8 cellular contexts compared by ENCODE assay signal in genomic region chr1:81799939-81800740, GRCh38. TPM values are rescaled to one million over a fixed set of nuclear protein-coding genes. Genes with fewer than 3 reads are reported as not detected.
DNase-seq lines count a peak whose midpoint lies in the region; ATAC-seq and TF ChIP-seq lines count a peak whose summit lies in the region.

No MANE protein-coding gene starts in this region.

- H3F3A ChIP-seq in neural progenitor cell (ENCODE audit: low read depth): peaks cover 56% of the 10 kb centered on the region

- H3K9ac ChIP-seq in neural progenitor cell: peak overlapping the region; percentile 54

- peaks cover 75% of the 10 kb centered on the region for H3K27me3 ChIP-seq in SJSA1 (replicated peaks)
- H3K27me3 ChIP-seq in neural progenitor cell: no peaks in the 10 kb centered on the region

- H3K4me1 ChIP-seq in SJSA1 (replicated peaks): peaks cover 29% of the 10 kb centered on the region
- H3K4me1 ChIP-seq in neural progenitor cell: peaks cover 36% of the 10 kb centered on the region

- peak overlapping the region; percentile 86 for H3K4me2 ChIP-seq in neural progenitor cell

- H3K36me3 Mint-ChIP-seq in activated T-cell treated with anti-CD3 and anti-CD28 coated beads, Interleukin-2, amount 50 U/mL, for 72 hours (ENCODE audit: insufficient read depth in 2 of 2): no peaks in the 10 kb centered on the region
- H3K36me3 Mint-ChIP-seq in activated T-cell treated with anti-CD3 and anti-CD28 coated beads, Interleukin-2, amount 50 U/mL, for 4 hours (ENCODE audit: insufficient read depth): no peaks in the 10 kb centered on the region
- no peaks in the 10 kb centered on the region for H3K36me3 Mint-ChIP-seq in neural progenitor cell

- peak overlapping the region; percentile 65 for H2AFZ ChIP-seq in neural progenitor cell (replicated peaks)

- H3K79me2 ChIP-seq in neural progenitor cell (ENCODE audit: low read depth): peaks cover 67% of the 10 kb centered on the region

- H4K20me1 ChIP-seq in neural progenitor cell (ENCODE audit: low read depth): peaks cover 32% of the 10 kb centered on the region

- ATAC-seq in activated T-cell treated with anti-CD3 and anti-CD28 coated beads, Interleukin-2, amount 50 U/mL, for 72 hours (replicated peaks in 1 of 2): no peak
- no peak for ATAC-seq in activated T-cell treated with anti-CD3 and anti-CD28 coated beads, Interleukin-2, amount 50 U/mL, for 4 hours
- ATAC-seq in GM19455 (IDR thresholded peaks at IDR 0.05; ENCODE audit: unreplicated experiment): no peak

- H3K9me3 Mint-ChIP-seq in activated T-cell treated with anti-CD3 and anti-CD28 coated beads, Interleukin-2, amount 50 U/mL, for 72 hours: no peaks in the 10 kb centered on the region
- no peaks in the 10 kb centered on the region for H3K9me3 Mint-ChIP-seq in activated T-cell treated with anti-CD3 and anti-CD28 coated beads, Interleukin-2, amount 50 U/mL, for 4 hours
- H3K9me3 Mint-ChIP-seq in neural progenitor cell: no peaks in the 10 kb centered on the region

- no peak overlapping the region for H3K27ac ChIP-seq in SJSA1
- H3K27ac ChIP-seq in neural progenitor cell: peak overlapping the region; percentile 97

- H3K27ac Mint-ChIP-seq in activated T-cell treated with anti-CD3 and anti-CD28 coated beads, Interleukin-2, amount 50 U/mL, for 72 hours: no peak overlapping the region
- H3K27ac Mint-ChIP-seq in neural progenitor cell: peak overlapping the region; percentile 100

- peaks cover 44% of the 10 kb centered on the region for H3K27me3 Mint-ChIP-seq in activated T-cell treated with anti-CD3 and anti-CD28 coated beads, Interleukin-2, amount 50 U/mL, for 72 hours (ENCODE audit: low read depth)
- peaks cover 39% of the 10 kb centered on the region for H3K27me3 Mint-ChIP-seq in activated T-cell treated with anti-CD3 and anti-CD28 coated beads, Interleukin-2, amount 50 U/mL, for 4 hours (ENCODE audit: low read depth)
- peaks cover 11% of the 10 kb centered on the region for H3K27me3 Mint-ChIP-seq in neural progenitor cell (ENCODE audit: insufficient read depth, low read depth)

- peak overlapping the region; percentile 64 to 73 for H3K4me3 Mint-ChIP-seq in activated T-cell treated with anti-CD3 and anti-CD28 coated beads, Interleukin-2, amount 50 U/mL, for 72 hours
- no peak overlapping the region for H3K4me3 Mint-ChIP-seq in activated T-cell treated with anti-CD3 and anti-CD28 coated beads, Interleukin-2, amount 50 U/mL, for 4 hours
- H3K4me3 Mint-ChIP-seq in neural progenitor cell: peak overlapping the region; percentile 99

- H3K36me3 ChIP-seq in SJSA1 (no peaks in the 10 kb centered on the region), neural progenitor cell (no peaks in the 10 kb centered on the region)

- H3K9me3 ChIP-seq in SJSA1 (replicated peaks) (no peaks in the 10 kb centered on the region), neural progenitor cell (ENCODE audit: low read depth) (no peaks in the 10 kb centered on the region)

- no peak for TF ChIP-seq CTCF in fibroblast of pulmonary artery (IDR thresholded peaks at IDR 0.05; ENCODE audit: low read length, missing control alignments)
- no peak for TF ChIP-seq CTCF in neural progenitor cell (IDR thresholded peaks at IDR 0.05)

- H3K4me3 ChIP-seq in SJSA1: peak overlapping the region; percentile 40
- peak overlapping the region; percentile 86 for H3K4me3 ChIP-seq in fibroblast of pulmonary artery (replicated peaks; ENCODE audit: low read depth, low read length)
- peak overlapping the region; percentile 98 for H3K4me3 ChIP-seq in neural progenitor cell

- no peak for DNase-seq in activated T-cell treated with anti-CD3 and anti-CD28 coated beads, Interleukin-2, amount 50 U/mL, for 72 hours
- DNase-seq in activated T-cell treated with anti-CD3 and anti-CD28 coated beads, Interleukin-2, amount 50 U/mL, for 4 hours: no peak
- DNase-seq in SJSA1 (ENCODE audit: low read depth in 1 of 2, low spot score in 2 of 2) (peak in 1 of 2 experiments; percentile 22), fibroblast of pulmonary artery (ENCODE audit: low read depth) (peak; percentile 85), neural progenitor cell (ENCODE audit: low spot score) (peak; percentile 94), MV-4-11 (lab: John Stamatoyannopoulos, UW) (no peak)
- no peak for DNase-seq in stimulated activated CD4-positive, alpha-beta T cell treated with anti-CD3 and anti-CD28 coated beads, Interleukin-1b, Interleukin-23, amount 100 ng/mL, for 48 hours

- H3K4me1 Mint-ChIP-seq in activated T-cell treated with anti-CD3 and anti-CD28 coated beads, Interleukin-2, amount 50 U/mL, for 72 hours (ENCODE audit: low read depth): peaks cover 13% of the 10 kb centered on the region
- peaks cover 3% of the 10 kb centered on the region for H3K4me1 Mint-ChIP-seq in activated T-cell treated with anti-CD3 and anti-CD28 coated beads, Interleukin-2, amount 50 U/mL, for 4 hours (ENCODE audit: low read depth)
- H3K4me1 Mint-ChIP-seq in neural progenitor cell: peaks cover 20% of the 10 kb centered on the region

RNA-seq across cellular contexts. Expression of gene ADGRL2, which starts 0.6 kb away (rescaled TPM):
- total RNA-seq in activated T-cell treated with anti-CD3 and anti-CD28 coated beads, Interleukin-2, amount 50 U/mL, for 72 hours: not detected
- total RNA-seq in activated T-cell treated with anti-CD3 and anti-CD28 coated beads, Interleukin-2, amount 50 U/mL, for 4 hours: under 1 TPM; 0.08 to 0.14 (median 0.10) TPM
- total RNA-seq in SJSA1 (2014; rRNA removed; shearing (Covaris generic)): 0.22 and 3.5 TPM in 2 replicates
- 201 and 270 TPM in 2 replicates for total RNA-seq in neural progenitor cell (ENCODE audit: low replicate concordance)

Comparison
In these comparisons a context has a peak if more than half of its experiments do, and no peak if none do; other contexts are left out.
1. DNase-seq: peak in fibroblast of pulmonary artery (single experiment) and neural progenitor cell (single experiment); none in activated T-cell treated with anti-CD3 and anti-CD28 coated beads, Interleukin-2, amount 50 U/mL, for 72 hours (0 of 2), activated T-cell treated with anti-CD3 and anti-CD28 coated beads, Interleukin-2, amount 50 U/mL, for 4 hours (single experiment), MV-4-11 (single experiment) and stimulated activated CD4-positive, alpha-beta T cell treated with anti-CD3 and anti-CD28 coated beads, Interleukin-1b, Interleukin-23, amount 100 ng/mL, for 48 hours (single experiment).
2. H3K4me3 ChIP-seq: peak in every context shown above with its lines; median percentile 98 in neural progenitor cell; 86 in fibroblast of pulmonary artery; 40 in SJSA1.
3. RNA of gene ADGRL2, which starts 0.6 kb away (total RNA-seq): 201 to 270 TPM in neural progenitor cell; 0.22 to 3.5 TPM in SJSA1, not detected in activated T-cell treated with anti-CD3 and anti-CD28 coated beads, Interleukin-2, amount 50 U/mL, for 72 hours and 0.08 to 0.14 TPM in activated T-cell treated with anti-CD3 and anti-CD28 coated beads, Interleukin-2, amount 50 U/mL, for 4 hours; every median in the first group is over 10 times any median in the second.